ENCODE assay signal across 9 cellular contexts in the genomic region with DNA sequence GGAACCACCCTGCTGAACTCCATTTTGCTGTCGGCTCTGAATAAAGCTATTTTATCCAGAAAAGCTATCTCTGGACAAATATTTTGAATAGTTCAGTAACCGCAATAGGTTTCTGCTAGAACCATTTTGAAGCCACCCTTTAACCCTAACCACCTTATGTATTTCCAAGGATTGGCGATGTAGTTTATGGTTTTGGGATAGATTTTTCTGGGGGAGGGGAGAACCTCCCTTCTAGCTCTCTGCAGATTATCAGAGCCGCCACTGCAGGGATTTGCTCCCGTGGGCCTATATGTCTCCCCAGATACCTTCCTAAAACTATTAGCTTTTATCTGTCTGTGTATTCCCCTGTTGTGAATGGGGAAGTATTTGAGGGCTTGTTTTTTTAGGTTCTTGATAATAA. TPM values are rescaled to one million over a fixed set of nuclear protein-coding genes. Genes with fewer than 3 reads are reported as not detected.
A peak's percentile ranks its signal among the peaks of the same experiment; 100 is the strongest.
DNase-seq lines count a peak whose midpoint lies in the region; ATAC-seq, FAIRE-seq and TF ChIP-seq lines count a peak whose summit lies in the region.
"Had no signal": no experiment of that assay in that cellular context is flagged by ENCODE, and none has a peak within 500 bp of the region (broad histone marks: within the 10 kb centered on the region; RNA-seq: fewer than 3 reads in every experiment).

No MANE protein-coding gene starts in this region.

- intact Hi-C loops in PC-3 (cut with micrococcal nuclease) (no loop called here), endothelial cell of umbilical vein (cut with micrococcal nuclease) (no loop called here)

- H4K20me1 ChIP-seq in PC-3 (ENCODE audit: low read length), result peaks cover 15% of the 10 kb centered on the region
- H4K20me1 ChIP-seq in endothelial cell of umbilical vein (replicated peaks; ENCODE audit: control insufficient read depth, extremely low read depth, insufficient read depth, low read length), result peaks cover 4% of the 10 kb centered on the region

- H3K4me3 ChIP-seq in PC-3 (ENCODE audit: low read length), result peak overlapping the region; percentile 84
- no peak overlapping the region for H3K4me3 ChIP-seq in endothelial cell of umbilical vein (replicated peaks in 1 of 3; ENCODE audit: insufficient read depth in 1 of 3, low read depth in 1 of 3, low read length in 3 of 3)

- H3K36me3 ChIP-seq in PC-3 (ENCODE audit: low read depth, low read length) (peaks cover 22% of the 10 kb centered on the region), endothelial cell of umbilical vein (ENCODE audit: control insufficient read depth in 2 of 2, extremely low read depth in 1 of 2, insufficient read depth in 2 of 2, low read length in 2 of 2) (peaks cover 8 to 10% of the 10 kb centered on the region in 2 experiments)

- H2AFZ ChIP-seq in PC-3 (ENCODE audit: low read length), result peak overlapping the region; percentile 95; the same call in 1 of the 2 replicates
- H2AFZ ChIP-seq in endothelial cell of umbilical vein (ENCODE audit: low read depth, low read length), result no peak overlapping the region

- H3K27me3 ChIP-seq in PC-3 (ENCODE audit: low read length) (no peaks in the 10 kb centered on the region), endothelial cell of umbilical vein (ENCODE audit: control insufficient read depth in 2 of 2, insufficient read depth in 2 of 2, low read length in 2 of 2) (no peaks in the 10 kb centered on the region)

- H3K9ac ChIP-seq in PC-3 (ENCODE audit: low read length) (peak overlapping the region; percentile 23; the same call in 1 of the 2 replicates), endothelial cell of umbilical vein (replicated peaks; ENCODE audit: extremely low read depth, insufficient read depth, low read length) (no peak overlapping the region)

- H3K27ac Mint-ChIP-seq in activated T-cell treated with anti-CD3 and anti-CD28 coated beads, Interleukin-2, amount 50 U/mL, for 24 hours, result no peak overlapping the region

- H3K9me2 ChIP-seq in PC-3 (replicated peaks; ENCODE audit: low read length), result no peaks in the 10 kb centered on the region

- no TSS peak for BruUV-seq in PC-3 (replicated peaks; lab: Mats Ljungman, UMichigan)
- no TSS peak for BruUV-seq in endothelial cell of umbilical vein (replicated peaks; lab: Mats Ljungman, UMichigan)

- H3K4me1 Mint-ChIP-seq in activated T-cell treated with anti-CD3 and anti-CD28 coated beads, Interleukin-2, amount 50 U/mL, for 24 hours (ENCODE audit: low read depth), result peaks cover 42% of the 10 kb centered on the region

- TF ChIP-seq POLR2A in endothelial cell of umbilical vein (IDR thresholded peaks at IDR 0.05; ENCODE audit: low read depth, low read length), result no peak
- TF ChIP-seq POLR2A in GM12891 (IDR thresholded peaks at IDR 0.05; ENCODE audit: low read depth, low read length), result no peak
- no peak for TF ChIP-seq POLR2A in GM18505 (IDR thresholded peaks at IDR 0.05; ENCODE audit: borderline replicate concordance, extremely low read depth, insufficient read depth, insufficient read length)

- POLR2A ChIA-PET in PC-3 (lab: Charles Lee; ENCODE audit: unreplicated experiment) (no interaction called here), endothelial cell of umbilical vein (lab: Charles Lee) (interaction anchor here (0.7 to 3.4 kb wide), 4 partner anchors 17 to 79 kb away, joined by 3 to 58 read pairs (median 5); partner anchors contain the start of gene TUBA1A)

- H3K27me3 Mint-ChIP-seq in activated T-cell treated with anti-CD3 and anti-CD28 coated beads, Interleukin-2, amount 50 U/mL, for 24 hours, result peaks cover 2% of the 10 kb centered on the region

- dilution Hi-C loops in endothelial cell of umbilical vein (cut with MboI; ENCODE audit: extremely low pct_ligation_motif_present, low sequenced_read_pairs), result no loop called here

- H3K4me2 ChIP-seq in PC-3 (ENCODE audit: low read length) (peak overlapping the region; percentile 97), endothelial cell of umbilical vein (ENCODE audit: insufficient read depth, low read length) (peak overlapping the region; percentile 76)

- no peak for DNase-seq in activated T-cell treated with anti-CD3 and anti-CD28 coated beads, Interleukin-2, amount 50 U/mL, for 24 hours
- DNase-seq in activated T-cell treated with anti-CD3 and anti-CD28 coated beads, Interleukin-2, amount 50 U/mL, for 48 hours, result no peak
- DNase-seq in PC-3 (no peak), endothelial cell of umbilical vein (ENCODE audit: low read depth, low spot score) (no peak), GM12891 (ENCODE audit: insufficient read length, low spot score) (no peak), SW480 (ENCODE audit: low spot score) (no peak)
- DNase-seq: MV-4-11 had no signal

- H3K4me3 Mint-ChIP-seq in activated T-cell treated with anti-CD3 and anti-CD28 coated beads, Interleukin-2, amount 50 U/mL, for 24 hours, result peak overlapping the region; percentile 98

- no peak overlapping the region for H3K27ac ChIP-seq in PC-3 (ENCODE audit: low read length)
- H3K27ac ChIP-seq in endothelial cell of umbilical vein (ENCODE audit: insufficient read depth, low read depth, low read length), result no peak overlapping the region
- H3K27ac ChIP-seq in temporal lobe (ENCODE audit: low read depth, low read length), result peak overlapping the region; percentile 11

- no peaks in the 10 kb centered on the region for H3K9me3 Mint-ChIP-seq in activated T-cell treated with anti-CD3 and anti-CD28 coated beads, Interleukin-2, amount 50 U/mL, for 24 hours

- FAIRE-seq in endothelial cell of umbilical vein (lab: Jason Lieb, UNC), result no peak
- no peak for FAIRE-seq in GM12891 (lab: Jason Lieb, UNC)

- CTCF ChIA-PET in PC-3 (lab: Charles Lee) (interaction anchor here (1.0 kb wide), 1 partner anchor 102 kb away, joined by 3 read pairs; no protein-coding TSS in a partner anchor), endothelial cell of umbilical vein (lab: Charles Lee) (interaction anchor here (0.8 to 4.5 kb wide), 5 partner anchors 30 to 125 kb away, joined by 3 to 57 read pairs (median 5); no protein-coding TSS in a partner anchor)

- H3K36me3 Mint-ChIP-seq in activated T-cell treated with anti-CD3 and anti-CD28 coated beads, Interleukin-2, amount 50 U/mL, for 24 hours (ENCODE audit: low read depth), result peaks cover 43% of the 10 kb centered on the region

- TF ChIP-seq CTCF in PC-3 (conservative IDR thresholded peaks at IDR 0.05; ENCODE audit: low read depth, low read length), result no peak
- TF ChIP-seq CTCF in endothelial cell of umbilical vein (IDR thresholded peaks at IDR 0.05; ENCODE audit: extremely low read depth in 1 of 2, insufficient read depth in 1 of 2, low read depth in 1 of 2, low read length in 2 of 2), result no peak

- H3K4me1 ChIP-seq in PC-3 (ENCODE audit: insufficient read depth, low read length) (peaks cover 31% of the 10 kb centered on the region), endothelial cell of umbilical vein (ENCODE audit: control insufficient read depth, extremely low read depth, insufficient read depth, low read length) (peaks cover 22% of the 10 kb centered on the region)

- peaks cover 4% of the 10 kb centered on the region for H3F3A ChIP-seq in PC-3 (ENCODE audit: low read length, unreplicated experiment)

- H3K9me1 ChIP-seq in endothelial cell of umbilical vein (replicated peaks; ENCODE audit: control insufficient read depth, extremely low read depth, insufficient read depth, low read length), result no peaks in the 10 kb centered on the region

- H3K79me2 ChIP-seq in PC-3 (ENCODE audit: low read length) (peaks cover 50% of the 10 kb centered on the region), endothelial cell of umbilical vein (ENCODE audit: control insufficient read depth, insufficient read depth, low read length) (peaks cover 29% of the 10 kb centered on the region)

- ATAC-seq in PC-3 (no peak), GM18505 (IDR thresholded peaks at IDR 0.05; ENCODE audit: unreplicated experiment) (no peak)

- no peaks in the 10 kb centered on the region for H3K9me3 ChIP-seq in PC-3 (ENCODE audit: low read length)
- H3K9me3 ChIP-seq in endothelial cell of umbilical vein (replicated peaks; ENCODE audit: control insufficient read depth, insufficient read depth, low read length), result no peaks in the 10 kb centered on the region

RNA-seq across cellular contexts. Expression of gene TUBA1B, which starts 1.8 kb away (rescaled TPM):
- total RNA-seq in PC-3 (2014; rRNA removed) (4,374 and 4,720 TPM in 2 replicates), endothelial cell of umbilical vein (2,228 and 2,245 TPM in 2 replicates), temporal lobe (782 TPM)
- 5,362 and 5,535 TPM in 2 replicates for polyA plus RNA-seq in endothelial cell of umbilical vein
- 3,501 and 4,863 TPM in 2 replicates for polyA plus RNA-seq in endothelial cell of umbilical vein (2011; cell fraction: cytosol; rRNA removed)
- polyA plus RNA-seq in endothelial cell of umbilical vein (2011; cell fraction: nucleus; rRNA removed), result 1,748 and 1,873 TPM in 2 replicates
- 1,739 and 2,630 TPM in 2 replicates for polyA plus RNA-seq in endothelial cell of umbilical vein (2012)
- 3,873 and 4,381 TPM in 2 replicates for polyA minus RNA-seq in endothelial cell of umbilical vein
- polyA minus RNA-seq in endothelial cell of umbilical vein (2011; cell fraction: cytosol; rRNA and poly(A)+ RNA removed), result 1,513 TPM
- 672 and 794 TPM in 2 replicates for polyA minus RNA-seq in endothelial cell of umbilical vein (2011; cell fraction: nucleus; rRNA and poly(A)+ RNA removed)
- polyA plus RNA-seq in GM12891 (2012; ENCODE audit: low read depth, missing spikeins), result 1,284 TPM

RNA-seq across cellular contexts. Expression of gene LMBR1L, which starts 22.4 kb away (rescaled TPM):
- total RNA-seq in PC-3 (2014; rRNA removed) (17.1 and 18.5 TPM in 2 replicates), endothelial cell of umbilical vein (92.8 and 106 TPM in 2 replicates), temporal lobe (59.5 TPM)
- polyA plus RNA-seq in endothelial cell of umbilical vein, result 78.3 and 99.1 TPM in 2 replicates
- polyA plus RNA-seq in endothelial cell of umbilical vein (2011; cell fraction: cytosol; rRNA removed), result 41.6 and 57.0 TPM in 2 replicates
- 340 and 481 TPM in 2 replicates for polyA plus RNA-seq in endothelial cell of umbilical vein (2011; cell fraction: nucleus; rRNA removed)
- polyA plus RNA-seq in endothelial cell of umbilical vein (2012), result 78.3 and 84.6 TPM in 2 replicates
- polyA minus RNA-seq in endothelial cell of umbilical vein, result 172 and 185 TPM in 2 replicates
- 5.4 TPM for polyA minus RNA-seq in endothelial cell of umbilical vein (2011; cell fraction: cytosol; rRNA and poly(A)+ RNA removed)
- 110 and 154 TPM in 2 replicates for polyA minus RNA-seq in endothelial cell of umbilical vein (2011; cell fraction: nucleus; rRNA and poly(A)+ RNA removed)
- 21.6 TPM for polyA plus RNA-seq in GM12891 (2012; ENCODE audit: low read depth, missing spikeins)

RNA-seq across cellular contexts. Expression of gene DHH, which starts 38.4 kb away (rescaled TPM):
- total RNA-seq in PC-3 (2014; rRNA removed) (0.04 and 0.23 TPM in 2 replicates), endothelial cell of umbilical vein (3.3 and 3.9 TPM in 2 replicates), temporal lobe (under 0.01 TPM)
- 2.9 and 4.2 TPM in 2 replicates for polyA plus RNA-seq in endothelial cell of umbilical vein
- 1.7 and 3.0 TPM in 2 replicates for polyA plus RNA-seq in endothelial cell of umbilical vein (2011; cell fraction: cytosol; rRNA removed)
- polyA plus RNA-seq in endothelial cell of umbilical vein (2011; cell fraction: nucleus; rRNA removed), result 1.4 and 1.8 TPM in 2 replicates
- polyA plus RNA-seq in endothelial cell of umbilical vein (2012), result 1.7 and 2.6 TPM in 2 replicates
- polyA minus RNA-seq in endothelial cell of umbilical vein, result 1.5 and 3.0 TPM in 2 replicates
- polyA minus RNA-seq in endothelial cell of umbilical vein (2011; cell fraction: cytosol; rRNA and poly(A)+ RNA removed), result not detected
- 1.3 and 1.5 TPM in 2 replicates for polyA minus RNA-seq in endothelial cell of umbilical vein (2011; cell fraction: nucleus; rRNA and poly(A)+ RNA removed)
- not detected for polyA plus RNA-seq in GM12891 (2012; ENCODE audit: low read depth, missing spikeins)

RNA-seq across cellular contexts. Expression of gene TUBA1A, which starts 55.9 kb away (rescaled TPM):
- total RNA-seq in PC-3 (2014; rRNA removed), result 46.1 and 46.9 TPM in 2 replicates
- 701 and 740 TPM in 2 replicates for total RNA-seq in endothelial cell of umbilical vein
- polyA plus RNA-seq in endothelial cell of umbilical vein, result 2,429 and 3,046 TPM in 2 replicates
- 1,553 and 1,641 TPM in 2 replicates for polyA plus RNA-seq in endothelial cell of umbilical vein (2011; cell fraction: cytosol; rRNA removed)
- polyA plus RNA-seq in endothelial cell of umbilical vein (2011; cell fraction: nucleus; rRNA removed), result 917 and 1,076 TPM in 2 replicates
- 924 and 1,060 TPM in 2 replicates for polyA plus RNA-seq in endothelial cell of umbilical vein (2012)
- polyA minus RNA-seq in endothelial cell of umbilical vein, result 1,517 and 1,697 TPM in 2 replicates
- polyA minus RNA-seq in endothelial cell of umbilical vein (2011; cell fraction: cytosol; rRNA and poly(A)+ RNA removed), result 2.2 TPM
- 321 and 332 TPM in 2 replicates for polyA minus RNA-seq in endothelial cell of umbilical vein (2011; cell fraction: nucleus; rRNA and poly(A)+ RNA removed)
- total RNA-seq in temporal lobe, result 6,946 TPM
- 82.9 TPM for polyA plus RNA-seq in GM12891 (2012; ENCODE audit: low read depth, missing spikeins)
